Comparison of ENCODE assay signal across 8 cellular contexts in genomic region chr2:54657664-54658083, GRCh38.
DNase-seq lines count a peak whose midpoint lies in the region; ATAC-seq, FAIRE-seq and TF ChIP-seq lines count a peak whose summit lies in the region.

No MANE protein-coding gene starts in this region.

- no peak overlapping the region for H3K4me3 ChIP-seq in H1 (ENCODE audit: extremely low read depth in 1 of 4, insufficient read depth in 2 of 4, low read depth in 3 of 4, low read length in 4 of 4)

- no peaks in the 10 kb centered on the region for H3K27me3 ChIP-seq in H1 (replicated peaks in 1 of 4; ENCODE audit: control insufficient read depth in 3 of 4, extremely low read depth in 1 of 4, insufficient read depth in 3 of 4, low read length in 3 of 4)

- H2BK5ac ChIP-seq in H1 (ENCODE audit: low read depth, low read length): no peak overlapping the region

- H2AFZ ChIP-seq in H1 (ENCODE audit: low read length): no peak overlapping the region

- H4K8ac ChIP-seq in H1 (ENCODE audit: extremely low read depth, insufficient read depth, low read length): no peak overlapping the region

- H4K5ac ChIP-seq in H1 (ENCODE audit: insufficient read length, low read depth, low read length): no peak overlapping the region

- H3K27ac ChIP-seq in VCaP (no peak overlapping the region), H1 (ENCODE audit: low read depth, low read length) (no peak overlapping the region)

- H3K18ac ChIP-seq in H1 (ENCODE audit: extremely low read depth, low read length): no peak overlapping the region

- WGBS in H1 (ENCODE audit: extremely low coverage in 1 of 2, insufficient coverage in 1 of 2, insufficient read length in 1 of 2, insufficient replicate concordance in 2 of 2, low coverage in 1 of 2, low lambda C conversion rate in 2 of 2, missing lambda C conversion rate in 1 of 2), 2 experiments: 89% methylated on average over 12 of the region's 12 CpGs; no CpG with 5 or more reads in 1 of the 2 experiments

- no peak overlapping the region for H2BK15ac ChIP-seq in H1 (ENCODE audit: low read length)

- POLR2A ChIA-PET in H1 (lab: Charles Lee; ENCODE audit: partially characterized antibody): no interaction called here

- H3K4me3 Mint-ChIP-seq in natural killer cell treated with Interleukin-12 subunit alpha and Interleukin-12 subunit beta and Interleukin-15 and Interleukin-18, amount 100 ng/mL, for 72 hours: no peak overlapping the region

- no peak overlapping the region for H3K14ac ChIP-seq in H1 (ENCODE audit: insufficient read length)

- peaks cover 9 to 16% of the 10 kb centered on the region in 2 donors for H3K4me1 Mint-ChIP-seq in natural killer cell treated with Interleukin-12 subunit alpha and Interleukin-12 subunit beta and Interleukin-15 and Interleukin-18, amount 100 ng/mL, for 72 hours (ENCODE audit: low read depth in 2 of 2)

- H3K56ac ChIP-seq in H1 (replicated peaks; ENCODE audit: insufficient read length, low read depth, low read length): no peak overlapping the region

- H3K9ac ChIP-seq in H1 (replicated peaks in 1 of 4; ENCODE audit: extremely low read depth in 1 of 4, low read depth in 3 of 4, low read length in 3 of 4): no peak overlapping the region

- peak overlapping the region in 1 of 2 donors; percentile 12 for H3K27ac Mint-ChIP-seq in natural killer cell treated with Interleukin-12 subunit alpha and Interleukin-12 subunit beta and Interleukin-15 and Interleukin-18, amount 100 ng/mL, for 72 hours

- TF ChIP-seq EP300 in H1 (IDR thresholded peaks at IDR 0.05; ENCODE audit: borderline replicate concordance in 1 of 2, low read depth in 2 of 2, low read length in 2 of 2): no peak

- TF ChIP-seq POLR2A in H1 (IDR thresholded peaks at IDR 0.05; ENCODE audit: control extremely low read depth in 1 of 2, low read depth in 2 of 2, low read length in 2 of 2): no peak

- TF ChIP-seq RAD21 in H1 (IDR thresholded peaks at IDR 0.05 in 1 of 2, conservative IDR thresholded peaks at IDR 0.05 in 1 of 2; ENCODE audit: low read depth in 2 of 2, low read length in 2 of 2): peak; percentile 57 to 61

- no peaks in the 10 kb centered on the region for H3K4me1 ChIP-seq in H1 (replicated peaks in 1 of 4; ENCODE audit: control insufficient read depth in 3 of 4, insufficient read depth in 4 of 4, low read length in 3 of 4)

- H3K4ac ChIP-seq in H1 (replicated peaks; ENCODE audit: insufficient read length, low read depth, low read length): no peak overlapping the region

- DNase-seq in SIG-M5 treated with dmso at 0.1 percent for 504 hours (lab: John Stamatoyannopoulos, UW; ENCODE audit: unreplicated experiment): peak; percentile 57
- DNase-seq in SIG-M5 (lab: John Stamatoyannopoulos, UW): no peak
- peak in 40 of 76 experiments; percentile 3 to 72 (median 26) for DNase-seq in HUDEP-2 (lab: John Stamatoyannopoulos, UW; ENCODE audit: unreplicated experiment in 76 of 76)
- DNase-seq in H1 (ENCODE audit: low read depth in 1 of 2, low spot score in 2 of 2): peak in 1 of 2 experiments; percentile 65
- peak; percentile 65 for DNase-seq in natural killer cell treated with Interleukin-12 subunit alpha and Interleukin-12 subunit beta and Interleukin-15 and Interleukin-18, amount 100 ng/mL, for 72 hours (ENCODE audit: low spot score)
- no peak for DNase-seq in GM19240 (ENCODE audit: insufficient read length, low spot score)

- CTCF ChIA-PET in H1 (lab: Charles Lee; ENCODE audit: partially characterized antibody): interaction anchor here (0.5 to 5.1 kb wide), 22 partner anchors 8 to 579 kb away, joined by 3 to 37 read pairs (median 6); no protein-coding TSS in a partner anchor

- no peaks in the 10 kb centered on the region for H3K9me3 ChIP-seq in H1 (ENCODE audit: insufficient read depth in 2 of 2, low read depth in 1 of 2, low read length in 1 of 2)

- H3K23me2 ChIP-seq in H1 (ENCODE audit: low read depth, low read length): no peaks in the 10 kb centered on the region

- H2BK120ac ChIP-seq in H1 (replicated peaks; ENCODE audit: low read depth, low read length): no peak overlapping the region

- no peaks in the 10 kb centered on the region for H3K27me3 Mint-ChIP-seq in natural killer cell treated with Interleukin-12 subunit alpha and Interleukin-12 subunit beta and Interleukin-15 and Interleukin-18, amount 100 ng/mL, for 72 hours

- H3K36me3 Mint-ChIP-seq in natural killer cell treated with Interleukin-12 subunit alpha and Interleukin-12 subunit beta and Interleukin-15 and Interleukin-18, amount 100 ng/mL, for 72 hours: peaks cover 12% of the 10 kb centered on the region

- no peak overlapping the region for H2BK20ac ChIP-seq in H1 (ENCODE audit: low read length)

- no peak overlapping the region for H3K23ac ChIP-seq in H1 (ENCODE audit: insufficient read length)

- ATAC-seq in natural killer cell treated with Interleukin-12 subunit alpha and Interleukin-12 subunit beta and Interleukin-15 and Interleukin-18, amount 100 ng/mL, for 72 hours: peak; percentile 63 to 75
- ATAC-seq in GM21528 (IDR thresholded peaks at IDR 0.05; ENCODE audit: low FRiP score, unreplicated experiment): no peak

- H3K4me2 ChIP-seq in H1 (ENCODE audit: insufficient read depth in 1 of 2, low read depth in 2 of 2, low read length in 2 of 2): no peak overlapping the region

- no peaks in the 10 kb centered on the region; the same call in 1 of the 2 replicates for H3K79me1 ChIP-seq in H1 (ENCODE audit: low read depth, low read length)

- no peak overlapping the region for H2AK5ac ChIP-seq in H1 (ENCODE audit: low read depth, low read length)

- H3K9me3 Mint-ChIP-seq in natural killer cell treated with Interleukin-12 subunit alpha and Interleukin-12 subunit beta and Interleukin-15 and Interleukin-18, amount 100 ng/mL, for 72 hours: no peaks in the 10 kb centered on the region

- H3K79me2 ChIP-seq in H1 (ENCODE audit: control insufficient read depth in 1 of 2, insufficient read depth in 2 of 2, low read length in 2 of 2): no peaks in the 10 kb centered on the region

- H3K36me3 ChIP-seq in H1 (ENCODE audit: control insufficient read depth in 2 of 4, insufficient read depth in 4 of 4, low read length in 3 of 4): peaks cover 43 to 94% (median 74%) of the 10 kb centered on the region in 4 experiments

- no peak overlapping the region for H4K91ac ChIP-seq in H1 (replicated peaks; ENCODE audit: insufficient read length, low read length)

- H4K20me1 ChIP-seq in H1 (replicated peaks in 1 of 2; ENCODE audit: control insufficient read depth in 1 of 2, insufficient read depth in 2 of 2, low read length in 2 of 2): peaks cover 5 to 7% of the 10 kb centered on the region in 2 experiments

- no peak overlapping the region for H2BK12ac ChIP-seq in H1 (ENCODE audit: low read depth, low read length)

- peak; percentile 85 for TF ChIP-seq CTCF in VCaP (conservative IDR thresholded peaks at IDR 0.05)
- TF ChIP-seq CTCF in H1 (IDR thresholded peaks at IDR 0.05; ENCODE audit: control extremely low read depth in 1 of 3, insufficient read depth in 1 of 3, low read depth in 1 of 3, low read length in 3 of 3): peak; percentile 50 to 73 (median 57)

- FAIRE-seq in H1 (lab: Jason Lieb, UNC): peak; percentile 50

TF ChIP-seq in H1, 55 proteins besides CTCF, POLR2A, EP300 and RAD21:
- TF ChIP-seq POLR2AphosphoS5 (IDR thresholded peaks at IDR 0.05; ENCODE audit: low read depth, low read length) (peak; percentile 23; the same call in 1 of the 2 replicates), USF2 (IDR thresholded peaks at IDR 0.05; ENCODE audit: low read length) (no peak)

Comparison
In these comparisons a context has a peak if more than half of its experiments do, and no peak if none do; other contexts are left out.
1. DNase-seq: peak in SIG-M5 treated with dmso at 0.1 percent for 504 hours (single experiment), HUDEP-2 (40 of 76) and natural killer cell treated with Interleukin-12 subunit alpha and Interleukin-12 subunit beta and Interleukin-15 and Interleukin-18, amount 100 ng/mL, for 72 hours (single experiment); none in SIG-M5 (single experiment) and GM19240 (single experiment).